ENCODE assay signal across 1 cellular context in the genomic region with DNA sequence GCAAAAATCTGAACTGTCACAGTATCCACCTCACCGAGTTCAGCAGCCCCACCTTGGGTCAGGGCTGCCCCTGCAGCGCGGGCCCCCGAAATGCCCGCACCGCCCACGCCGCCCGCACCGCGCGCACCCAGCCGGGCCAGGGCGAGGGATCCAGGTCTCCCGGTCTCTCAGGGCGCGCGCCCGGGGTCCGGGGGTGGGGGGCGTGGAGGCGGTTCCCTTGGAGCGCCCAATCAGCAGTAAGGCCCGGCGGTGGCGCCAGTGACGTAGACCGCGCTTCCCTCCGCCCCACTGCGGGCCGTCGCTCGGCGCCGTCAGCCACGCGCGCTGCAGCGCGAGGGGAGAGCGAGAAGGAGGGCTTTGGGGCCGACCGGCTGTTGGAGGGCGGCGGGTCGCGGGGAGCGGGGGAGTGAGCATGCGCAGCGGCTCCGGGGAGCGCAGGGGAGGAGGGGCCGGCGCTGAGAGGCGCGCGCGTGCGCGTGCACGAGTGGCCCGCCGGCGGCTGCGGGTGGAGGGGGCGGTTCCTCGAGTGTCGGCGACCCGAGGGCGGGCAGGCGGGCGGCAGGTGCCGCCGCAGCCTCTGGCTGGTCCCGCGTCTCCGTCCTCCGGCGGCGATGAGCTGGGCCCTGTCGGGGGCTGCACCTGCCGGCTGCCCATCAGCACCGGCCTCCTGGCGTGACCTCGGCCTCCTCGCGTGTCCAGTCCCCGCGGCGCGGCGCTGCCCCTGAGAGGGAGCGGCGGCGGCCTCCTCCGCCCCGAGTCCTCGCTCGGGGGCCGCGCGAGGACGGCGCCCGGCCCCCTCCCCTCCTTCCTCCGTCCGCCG.
TF ChIP-seq lines count a peak whose summit lies in the region.

A gene with protein sequence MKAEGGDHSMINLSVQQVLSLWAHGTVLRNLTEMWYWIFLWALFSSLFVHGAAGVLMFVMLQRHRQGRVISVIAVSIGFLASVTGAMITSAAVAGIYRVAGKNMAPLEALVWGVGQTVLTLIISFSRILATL (plus strand): TSS at position 521 of the 820 bp plus-strand sequence. CDS start 529 bp downstream, outside the sequence.

TF ChIP-seq in neural cell, 6 proteins besides CTCF, POLR2A, EP300 and RAD21:
- TF ChIP-seq EZH2 (IDR thresholded peaks at IDR 0.05; ENCODE audit: borderline replicate concordance, insufficient read depth, low read length, poor library complexity, severe bottlenecking): no peak
- TF ChIP-seq, protein P1, sequence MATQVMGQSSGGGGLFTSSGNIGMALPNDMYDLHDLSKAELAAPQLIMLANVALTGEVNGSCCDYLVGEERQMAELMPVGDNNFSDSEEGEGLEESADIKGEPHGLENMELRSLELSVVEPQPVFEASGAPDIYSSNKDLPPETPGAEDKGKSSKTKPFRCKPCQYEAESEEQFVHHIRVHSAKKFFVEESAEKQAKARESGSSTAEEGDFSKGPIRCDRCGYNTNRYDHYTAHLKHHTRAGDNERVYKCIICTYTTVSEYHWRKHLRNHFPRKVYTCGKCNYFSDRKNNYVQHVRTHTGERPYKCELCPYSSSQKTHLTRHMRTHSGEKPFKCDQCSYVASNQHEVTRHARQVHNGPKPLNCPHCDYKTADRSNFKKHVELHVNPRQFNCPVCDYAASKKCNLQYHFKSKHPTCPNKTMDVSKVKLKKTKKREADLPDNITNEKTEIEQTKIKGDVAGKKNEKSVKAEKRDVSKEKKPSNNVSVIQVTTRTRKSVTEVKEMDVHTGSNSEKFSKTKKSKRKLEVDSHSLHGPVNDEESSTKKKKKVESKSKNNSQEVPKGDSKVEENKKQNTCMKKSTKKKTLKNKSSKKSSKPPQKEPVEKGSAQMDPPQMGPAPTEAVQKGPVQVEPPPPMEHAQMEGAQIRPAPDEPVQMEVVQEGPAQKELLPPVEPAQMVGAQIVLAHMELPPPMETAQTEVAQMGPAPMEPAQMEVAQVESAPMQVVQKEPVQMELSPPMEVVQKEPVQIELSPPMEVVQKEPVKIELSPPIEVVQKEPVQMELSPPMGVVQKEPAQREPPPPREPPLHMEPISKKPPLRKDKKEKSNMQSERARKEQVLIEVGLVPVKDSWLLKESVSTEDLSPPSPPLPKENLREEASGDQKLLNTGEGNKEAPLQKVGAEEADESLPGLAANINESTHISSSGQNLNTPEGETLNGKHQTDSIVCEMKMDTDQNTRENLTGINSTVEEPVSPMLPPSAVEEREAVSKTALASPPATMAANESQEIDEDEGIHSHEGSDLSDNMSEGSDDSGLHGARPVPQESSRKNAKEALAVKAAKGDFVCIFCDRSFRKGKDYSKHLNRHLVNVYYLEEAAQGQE (IDR thresholded peaks at IDR 0.05; ENCODE audit: borderline replicate concordance): no peak
- TF ChIP-seq SMC3 (conservative IDR thresholded peaks at IDR 0.05; ENCODE audit: poor library complexity): peak; percentile 25
- peak; percentile 85 for TF ChIP-seq POLR2AphosphoS5 (IDR thresholded peaks at IDR 0.05)
- TF ChIP-seq MXI1 (conservative IDR thresholded peaks at IDR 0.05; ENCODE audit: poor library complexity, severe bottlenecking): peak; percentile 75
- TF ChIP-seq TAF1 (IDR thresholded peaks at IDR 0.05; ENCODE audit: low read depth): no peak
